In the genomic region with DNA sequence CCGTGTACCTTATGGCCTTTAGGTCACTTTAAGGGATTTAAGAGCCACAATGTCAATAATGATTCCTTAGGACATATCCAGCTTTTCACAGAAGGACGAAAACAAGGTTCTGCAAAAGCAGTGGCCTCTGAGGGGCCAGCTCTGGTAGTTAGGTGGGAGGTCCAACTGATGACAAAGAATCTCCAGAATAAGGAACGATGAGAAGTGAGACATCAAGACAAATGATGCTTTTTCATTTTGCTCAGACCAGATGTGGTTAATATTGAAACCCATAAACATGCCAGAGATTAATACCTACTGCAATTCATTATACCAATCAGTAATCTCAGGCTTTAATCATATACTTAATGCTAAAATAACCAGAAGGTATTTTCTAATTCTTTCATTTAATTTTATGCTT, we compare ENCODE assay signal across 18 cellular contexts. TPM values are rescaled to one million over a fixed set of nuclear protein-coding genes. Genes with fewer than 3 reads are reported as not detected.
A peak's percentile ranks its signal among the peaks of the same experiment; 100 is the strongest.
DNase-seq lines count a peak whose midpoint lies in the region; ATAC-seq, FAIRE-seq and TF ChIP-seq lines count a peak whose summit lies in the region.
"Had no signal": no experiment of that assay in that cellular context is flagged by ENCODE, and none has a peak within 500 bp of the region (broad histone marks: within the 10 kb centered on the region; RNA-seq: fewer than 3 reads in every experiment).

No MANE protein-coding gene starts in this region.

- H4K20me1 ChIP-seq in GM12878 (ENCODE audit: control insufficient read depth, insufficient read depth): no peaks in the 10 kb centered on the region

- H3K36me3 ChIP-seq in HEK293 (ENCODE audit: control insufficient read depth in 2 of 2, insufficient read depth in 1 of 2, low read length in 2 of 2) (no peaks in the 10 kb centered on the region), GM12878 (ENCODE audit: control insufficient read depth in 2 of 2, insufficient read depth in 2 of 2, low read length in 1 of 2) (no peaks in the 10 kb centered on the region), A673 (ENCODE audit: insufficient read depth, low read length, poor library complexity, severe bottlenecking) (no peaks in the 10 kb centered on the region), prostate gland (no peaks in the 10 kb centered on the region)

- peak; percentile 17 for FAIRE-seq in GM12892 (lab: Jason Lieb, UNC)
- no peak for FAIRE-seq in GM12878 (lab: Jason Lieb, UNC)
- FAIRE-seq: D721Med, G401.6 had no signal

- no peak overlapping the region for H3K4me3 ChIP-seq in HEK293 (ENCODE audit: low read depth, low read length)
- H3K4me3 ChIP-seq in GM12878: no peak overlapping the region
- H3K4me3 ChIP-seq in A673 (ENCODE audit: low read depth, low read length, poor library complexity, severe bottlenecking): no peak overlapping the region
- H3K4me3 ChIP-seq in prostate gland: no peak overlapping the region

- H3K27ac ChIP-seq in HEK293 (ENCODE audit: extremely low read depth, low read depth, low read length) (no peak overlapping the region), GM12878 (ENCODE audit: control insufficient read depth, insufficient read depth) (no peak overlapping the region), A673 (ENCODE audit: low read depth, low read length, poor library complexity, severe bottlenecking) (no peak overlapping the region), prostate gland (no peak overlapping the region)
- H3K27ac ChIP-seq: C4-2B, HL-60 had no signal

- POLR2A ChIA-PET in HEK293 (lab: Yijun Ruan, JAX): no interaction called here
- POLR2A ChIA-PET in GM12878 (lab: Charles Lee): no interaction called here
- POLR2A ChIA-PET in A673 (lab: Charles Lee; ENCODE audit: low non-redundant PET): no interaction called here

- CTCF ChIA-PET in HEK293 (lab: Yijun Ruan, JAX): interaction anchor here (0.7 to 1.2 kb wide), 2 partner anchors 62 to 64 kb away, joined by 3 to 4 read pairs; no protein-coding TSS in a partner anchor
- CTCF ChIA-PET in GM12878 (lab: Yijun Ruan, JAX): no interaction called here
- CTCF ChIA-PET in A673 (lab: Charles Lee): no interaction called here

- no peaks in the 10 kb centered on the region for H3K4me1 Mint-ChIP-seq in stimulated activated naive CD8-positive, alpha-beta T cell treated with anti-CD3 and anti-CD28 coated beads, Interleukin-15, amount 100 ng/mL, for 72 hours

- no peak overlapping the region for H3K9ac ChIP-seq in GM12878 (ENCODE audit: control insufficient read depth, insufficient read depth, low read length)

- TF ChIP-seq POLR2A in GM12892 (IDR thresholded peaks at IDR 0.05; ENCODE audit: low read depth, low read length): no peak
- no peak for TF ChIP-seq POLR2A in GM12878 (IDR thresholded peaks at IDR 0.05; ENCODE audit: low read depth, low read length)
- TF ChIP-seq POLR2A in prostate gland (IDR thresholded peaks at IDR 0.05): no peak

- H3K4me1 ChIP-seq in HEK293 (ENCODE audit: control insufficient read depth, insufficient read depth, low read length) (peaks cover 2% of the 10 kb centered on the region; the same call in 1 of the 2 replicates), GM12878 (ENCODE audit: control insufficient read depth, insufficient read depth, low read length) (no peaks in the 10 kb centered on the region), A673 (ENCODE audit: insufficient read depth, low read length, poor library complexity, severe bottlenecking) (no peaks in the 10 kb centered on the region), prostate gland (replicated peaks) (no peaks in the 10 kb centered on the region)
- H3K4me1 ChIP-seq: Caco-2 had no signal

- no peak for TF ChIP-seq RAD21 in GM12878 (IDR thresholded peaks at IDR 0.05; ENCODE audit: insufficient read depth, low read depth, low read length)

- SMC1A ChIA-PET in GM12878 (lab: Charles Lee; ENCODE audit: uncharacterized antibody, unreplicated experiment): no interaction called here

- H3K9me3 ChIP-seq in HEK293 (ENCODE audit: control insufficient read depth, insufficient read depth, low read depth, low read length) (no peaks in the 10 kb centered on the region), GM12878 (replicated peaks; ENCODE audit: control insufficient read depth, insufficient read depth, low read length) (no peaks in the 10 kb centered on the region), A673 (ENCODE audit: low read depth, low read length, poor library complexity, severe bottlenecking) (no peaks in the 10 kb centered on the region), prostate gland (no peaks in the 10 kb centered on the region)
- H3K9me3 ChIP-seq: Caco-2 had no signal

- H3K27me3 Mint-ChIP-seq in stimulated activated naive CD8-positive, alpha-beta T cell treated with anti-CD3 and anti-CD28 coated beads, Interleukin-15, amount 100 ng/mL, for 72 hours: peaks cover 19% of the 10 kb centered on the region

- H3K4me2 ChIP-seq in GM12878 (ENCODE audit: control insufficient read depth, insufficient read depth): no peak overlapping the region

- no peaks in the 10 kb centered on the region for H3K27me3 ChIP-seq in GM12878 (replicated peaks in 1 of 2; ENCODE audit: control insufficient read depth in 2 of 2, insufficient read depth in 2 of 2, low read length in 1 of 2)
- H3K27me3 ChIP-seq in A673 (replicated peaks; ENCODE audit: insufficient read depth, low read depth, low read length, poor library complexity): no peaks in the 10 kb centered on the region
- H3K27me3 ChIP-seq in prostate gland (replicated peaks; ENCODE audit: insufficient read depth): no peaks in the 10 kb centered on the region

- BruUV-seq in GM12878 (replicated peaks; lab: Mats Ljungman, UMichigan): no TSS peak
- no TSS peak for BruUV-seq in A673 (replicated peaks; lab: Mats Ljungman, UMichigan)

- intact Hi-C loops in GM12878 (cut with micrococcal nuclease; ENCODE audit: unreplicated experiment) (no loop called here), A673 (cut with micrococcal nuclease; ENCODE audit: unreplicated experiment) (no loop called here), prostate gland (cut with DNase I) (no loop called here)

- TF ChIP-seq CTCF in HEK293 (tag by site-specific recombination; IDR thresholded peaks at IDR 0.05) (no peak), GM12878 (IDR thresholded peaks at IDR 0.05 in 2 of 3, conservative IDR thresholded peaks at IDR 0.05 in 1 of 3; ENCODE audit: control insufficient read depth in 2 of 3, extremely low read depth in 1 of 3, insufficient read depth in 1 of 3, low read depth in 3 of 3, low read length in 3 of 3) (no peak), A673 (conservative IDR thresholded peaks at IDR 0.05; ENCODE audit: low read depth, low read length) (no peak), prostate gland (IDR thresholded peaks at IDR 0.05) (no peak)

- no peak overlapping the region for H3K27ac Mint-ChIP-seq in stimulated activated naive CD8-positive, alpha-beta T cell treated with anti-CD3 and anti-CD28 coated beads, Interleukin-15, amount 100 ng/mL, for 72 hours
- H3K27ac Mint-ChIP-seq: CD4-positive, alpha-beta T cell had no signal

- no peaks in the 10 kb centered on the region for H3K9me3 Mint-ChIP-seq in stimulated activated naive CD8-positive, alpha-beta T cell treated with anti-CD3 and anti-CD28 coated beads, Interleukin-15, amount 100 ng/mL, for 72 hours
- H3K9me3 Mint-ChIP-seq: CD4-positive, alpha-beta T cell had no signal

- DNase-seq in GM12892 (ENCODE audit: insufficient read length): no peak
- DNase-seq in GM12878 (ENCODE audit: low read depth, low spot score): no peak
- DNase-seq in stimulated activated naive CD8-positive, alpha-beta T cell treated with anti-CD3 and anti-CD28 coated beads, Interleukin-15, amount 100 ng/mL, for 72 hours: no peak
- no peak for DNase-seq in A673 (ENCODE audit: low spot score)
- no peak for DNase-seq in prostate gland (ENCODE audit: low spot score)
- DNase-seq: ACHN; AML-193; Caco-2; CD4-positive, alpha-beta T cell; GOT3; H7 had no signal

- in situ Hi-C loops in GM12878 (cut with MboI): no loop called here

- TF ChIP-seq EP300 in GM12878 (IDR thresholded peaks at IDR 0.05; ENCODE audit: borderline replicate concordance in 1 of 2, control insufficient read depth in 1 of 2, low read depth in 2 of 2, low read length in 2 of 2): no peak

- ATAC-seq in GM12878: peak; percentile 70
- peak; percentile 52 for ATAC-seq in stimulated activated naive CD8-positive, alpha-beta T cell treated with anti-CD3 and anti-CD28 coated beads, Interleukin-15, amount 100 ng/mL, for 72 hours

- RAD21 ChIA-PET in GM12878 (lab: Charles Lee; ENCODE audit: unreplicated experiment): no interaction called here

- WGBS in GM12878 (ENCODE audit: insufficient coverage, insufficient replicate concordance, low lambda C conversion rate, missing lambda C conversion rate): 10% methylated on average over 3 of the region's 3 CpGs
- 59% methylated on average over 3 of the region's 3 CpGs for WGBS in prostate gland

- H3K4me3 Mint-ChIP-seq in stimulated activated naive CD8-positive, alpha-beta T cell treated with anti-CD3 and anti-CD28 coated beads, Interleukin-15, amount 100 ng/mL, for 72 hours: no peak overlapping the region
- H3K4me3 Mint-ChIP-seq: CD4-positive, alpha-beta T cell had no signal

- no peak overlapping the region for H2AFZ ChIP-seq in GM12878 (ENCODE audit: control insufficient read depth, low read depth, low read length)

- H3K79me2 ChIP-seq in GM12878 (ENCODE audit: control insufficient read depth, insufficient read depth, low read length): no peaks in the 10 kb centered on the region

TF ChIP-seq in HEK293, 187 proteins besides CTCF, POLR2A, EP300 and RAD21 (continues in another document):
- TF ChIP-seq GFI1B (tag by site-specific recombination; IDR thresholded peaks at IDR 0.05): no peak

TF ChIP-seq in GM12878, 131 proteins besides CTCF, POLR2A, EP300 and RAD21 (continues in another document):
- no peak for TF ChIP-seq YY1 (IDR thresholded peaks at IDR 0.05; ENCODE audit: low read depth, low read length)
- TF ChIP-seq SREBF1 (IDR thresholded peaks at IDR 0.05; ENCODE audit: low read length): no peak

RNA-seq across cellular contexts. Expression of a gene that starts 1.9 kb away (rescaled TPM):
- polyA plus RNA-seq in GM12892 (2012; ENCODE audit: missing spikeins): not detected
- total RNA-seq in GM12878 (2013; cell fraction: nucleolus; rRNA removed): not detected in 2 replicates
- total RNA-seq in GM12878 (2014; rRNA removed): 0.17 TPM in 1 of 2 replicates, not detected in the other
- 0.13 TPM in 1 of 2 replicates, not detected in the other for total RNA-seq in GM12878 (2014; rRNA removed; fragmentation: Illumina TruSeq; extraction: Trizol)
- not detected in 2 replicates for total RNA-seq in GM12878 (2021)
- not detected for polyA plus RNA-seq in GM12878 (2011; ENCODE audit: low read depth)
- 0.43 and 0.46 TPM in 2 replicates for polyA plus RNA-seq in GM12878 (2011; rRNA removed)
- 0.06 and 0.12 TPM in 2 replicates for polyA plus RNA-seq in GM12878 (2011; cell fraction: cytosol; rRNA removed)
- 0.15 and 0.22 TPM in 2 replicates for polyA plus RNA-seq in GM12878 (2011; cell fraction: nucleus; rRNA removed)
- polyA plus RNA-seq in GM12878 (2012): not detected in 2 replicates
- not detected in 2 replicates for polyA plus RNA-seq in GM12878 (2014; fragmentation: Illumina TruSeq; extraction: Trizol)
- polyA plus RNA-seq in GM12878 (2014; fragmentation: Nextera tagmentation; extraction: Ambion mirVana): under 1 TPM; 0.06 to 0.09 TPM
- polyA plus RNA-seq in GM12878 (2014; rRNA removed): 0.10 TPM in 1 of 2 replicates, not detected in the other
- under 1 TPM; 0.10 to 0.23 TPM for polyA plus RNA-seq in GM12878 (2016; fragmentation: Nextera tagmentation; extraction: Ambion mirVana)
- 0.15 and 0.22 TPM in 2 replicates for polyA minus RNA-seq in GM12878 (2011; rRNA and poly(A)+ RNA removed)
- not detected in 2 replicates for polyA minus RNA-seq in GM12878 (2011; cell fraction: cytosol; rRNA and poly(A)+ RNA removed)
- polyA minus RNA-seq in GM12878 (2011; cell fraction: nucleus; rRNA and poly(A)+ RNA removed): not detected in 2 replicates
- total RNA-seq in A673 (2021): 0.64 and 1.1 TPM in 2 replicates
- total RNA-seq in prostate gland: not detected
- total RNA-seq: Caco-2; CD4-positive, alpha-beta T cell; H7; HT1080 had no signal
- polyA plus RNA-seq: BJ had no signal
